ENCODE assay signal across 27 cellular contexts in genomic region chr19:2761876-2762782, GRCh38.
"Had no signal": no experiment of that assay in that cellular context is flagged by ENCODE, and none has a peak within 500 bp of the region (broad histone marks: within the 10 kb centered on the region; RNA-seq: fewer than 3 reads in every experiment).

No MANE protein-coding gene starts in this region.

- DNase-seq: colonic mucosa; effector memory CD8-positive, alpha-beta T cell; erythroblast; esophagus squamous epithelium; foreskin melanocyte; glutamatergic neuron; heart right ventricle; hippocampal formation; left cardiac atrium; left ventricle myocardium inferior; lower lobe of right lung; naive thymus-derived CD8-positive, alpha-beta T cell; nephron progenitor cell; nucleus accumbens; psoas muscle; sigmoid colon; stimulated activated CD4-positive, alpha-beta T cell treated with anti-CD3 and anti-CD28 coated beads, Interleukin-4, amount 100 ng/mL, for 4 hours; stomach; thyroid gland; trophoblast cell had no signal

- H3K9me3 ChIP-seq: colonic mucosa, esophagus squamous epithelium, heart right ventricle, left ventricle myocardium inferior, lower lobe of right lung, ovary, psoas muscle, sigmoid colon, stomach, thyroid gland, vagina had no signal

- H3K27me3 ChIP-seq: colonic mucosa, esophagus squamous epithelium, heart right ventricle, ovary, sigmoid colon, stomach, thyroid gland, vagina had no signal

- ATAC-seq: effector memory CD8-positive, alpha-beta T cell; left cardiac atrium; lower lobe of right lung; naive thymus-derived CD8-positive, alpha-beta T cell; right cardiac atrium; stimulated activated memory B cell treated with anti-CD40 and anti-IgM and Interleukin-4, amounts not matched to agents 10 μg/mL and 1 μg/mL and 100 μg/mL, for 72 hours had no signal

- H3K9me3 Mint-ChIP-seq: dendritic cell treated with granulocyte-macrophage colony-stimulating factor and Interleukin-4, amounts not matched to agents 40 ng/mL and 50 ng/mL, for 4 days; effector memory CD8-positive, alpha-beta T cell; naive thymus-derived CD8-positive, alpha-beta T cell; nephron progenitor cell; stimulated activated memory B cell treated with anti-CD40 and anti-IgM and Interleukin-4, amounts not matched to agents 10 μg/mL and 1 μg/mL and 100 μg/mL, for 72 hours had no signal

- H3K27ac ChIP-seq: colonic mucosa, esophagus squamous epithelium, heart right ventricle, left ventricle myocardium inferior, lower lobe of right lung, ovary, psoas muscle, sigmoid colon, stomach, thyroid gland, vagina had no signal

- H3K27ac Mint-ChIP-seq: dendritic cell treated with granulocyte-macrophage colony-stimulating factor and Interleukin-4, amounts not matched to agents 40 ng/mL and 50 ng/mL, for 4 days; effector memory CD8-positive, alpha-beta T cell; nephron progenitor cell; stimulated activated memory B cell treated with anti-CD40 and anti-IgM and Interleukin-4, amounts not matched to agents 10 μg/mL and 1 μg/mL and 100 μg/mL, for 72 hours had no signal

- H3K27me3 Mint-ChIP-seq: dendritic cell treated with granulocyte-macrophage colony-stimulating factor and Interleukin-4, amounts not matched to agents 40 ng/mL and 50 ng/mL, for 4 days; effector memory CD8-positive, alpha-beta T cell; naive thymus-derived CD8-positive, alpha-beta T cell; stimulated activated memory B cell treated with anti-CD40 and anti-IgM and Interleukin-4, amounts not matched to agents 10 μg/mL and 1 μg/mL and 100 μg/mL, for 72 hours had no signal

- H3K36me3 ChIP-seq: colonic mucosa, ovary had no signal

- H3K4me3 ChIP-seq: colonic mucosa, esophagus squamous epithelium, heart right ventricle, left ventricle myocardium inferior, lower lobe of right lung, ovary, psoas muscle, sigmoid colon, stomach, thyroid gland, vagina had no signal

- H3K4me1 ChIP-seq: colonic mucosa, esophagus squamous epithelium, heart right ventricle, left ventricle myocardium inferior, lower lobe of right lung, psoas muscle, sigmoid colon, stomach, thyroid gland, vagina had no signal

- FAIRE-seq: endometrium, islet of Langerhans had no signal

- H3K4me3 Mint-ChIP-seq: dendritic cell treated with granulocyte-macrophage colony-stimulating factor and Interleukin-4, amounts not matched to agents 40 ng/mL and 50 ng/mL, for 4 days; effector memory CD8-positive, alpha-beta T cell; naive thymus-derived CD8-positive, alpha-beta T cell; nephron progenitor cell; stimulated activated memory B cell treated with anti-CD40 and anti-IgM and Interleukin-4, amounts not matched to agents 10 μg/mL and 1 μg/mL and 100 μg/mL, for 72 hours had no signal

- H3K4me1 Mint-ChIP-seq: nephron progenitor cell; stimulated activated memory B cell treated with anti-CD40 and anti-IgM and Interleukin-4, amounts not matched to agents 10 μg/mL and 1 μg/mL and 100 μg/mL, for 72 hours had no signal
